8 cellular contexts compared by ENCODE assay signal in the genomic region with DNA sequence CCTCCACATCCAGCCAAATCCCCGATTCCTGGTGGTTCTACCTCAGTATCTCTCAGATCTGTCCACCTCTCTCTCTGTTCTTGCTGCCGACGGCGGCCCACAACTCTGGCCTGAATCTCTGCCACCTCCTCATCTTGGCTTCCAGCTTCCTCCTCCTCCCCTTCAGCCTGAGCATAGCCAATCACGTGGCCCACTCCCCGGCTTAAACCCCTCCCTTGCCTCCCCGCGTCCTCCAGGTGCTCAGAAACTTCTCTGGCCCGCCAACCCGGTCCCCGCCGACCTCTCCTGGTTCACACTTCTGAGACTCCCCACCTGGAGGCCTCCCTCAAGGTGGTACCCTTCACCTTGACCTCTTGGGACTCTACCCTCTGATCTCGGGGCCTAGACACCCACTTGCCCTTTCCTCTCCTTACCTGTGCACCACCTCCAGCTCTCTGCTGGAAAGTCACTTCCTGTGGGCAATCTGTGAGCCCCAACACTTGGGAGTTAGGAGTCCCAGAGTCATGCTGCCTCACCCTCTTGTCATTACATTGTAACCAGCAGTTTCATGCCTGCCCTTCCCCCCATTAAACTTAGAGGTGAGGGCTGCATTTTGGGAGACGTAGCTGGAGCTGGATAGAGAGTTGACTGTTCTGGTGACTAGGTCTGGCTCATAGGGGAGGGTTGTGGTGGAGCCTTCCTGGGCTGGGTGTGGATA. TPM values are rescaled to one million over a fixed set of nuclear protein-coding genes. Genes with fewer than 3 reads are reported as not detected.
DNase-seq lines count a peak whose midpoint lies in the region; ATAC-seq, FAIRE-seq and TF ChIP-seq lines count a peak whose summit lies in the region.

No MANE protein-coding gene starts in this region.

- ATAC-seq in GM18868 (IDR thresholded peaks at IDR 0.05; ENCODE audit: unreplicated experiment) (peak; percentile 33), left ventricle myocardium superior (peak; percentile 55)
- peak; percentile 50 for ATAC-seq in activated naive CD8-positive, alpha-beta T cell treated with anti-CD3 and anti-CD28 coated beads, Interleukin-2, amount 10 ng/mL, durations not matched to agents 7 days and 5 days (ENCODE audit: low read depth)

- H3K27ac Mint-ChIP-seq in activated naive CD8-positive, alpha-beta T cell treated with anti-CD3 and anti-CD28 coated beads, Interleukin-2, amount 10 ng/mL, durations not matched to agents 7 days and 5 days: peak overlapping the region; percentile 99

- H3K9me3 Mint-ChIP-seq in activated naive CD8-positive, alpha-beta T cell treated with anti-CD3 and anti-CD28 coated beads, Interleukin-2, amount 10 ng/mL, durations not matched to agents 7 days and 5 days: no peaks in the 10 kb centered on the region

- H3K79me2 ChIP-seq in SU-DHL-6 (ENCODE audit: insufficient read depth, low read length): peaks cover 62% of the 10 kb centered on the region

- peak overlapping the region; percentile 74 for H3K4me2 ChIP-seq in SU-DHL-6 (ENCODE audit: low read depth, low read length, poor library complexity, severe bottlenecking)

- H3K27me3 Mint-ChIP-seq in activated naive CD8-positive, alpha-beta T cell treated with anti-CD3 and anti-CD28 coated beads, Interleukin-2, amount 10 ng/mL, durations not matched to agents 7 days and 5 days: no peaks in the 10 kb centered on the region

- H2AFZ ChIP-seq in SU-DHL-6 (ENCODE audit: low read depth, low read length, severe bottlenecking): no peak overlapping the region

- in situ Hi-C loops in ACHN (cut with HindIII; ENCODE audit: low pct_ligation_motif_present, low pct_unique_long_range_greater_than_20kb, low sequenced_read_pairs): no loop called here

- peaks cover 7% of the 10 kb centered on the region for H3K36me3 Mint-ChIP-seq in activated naive CD8-positive, alpha-beta T cell treated with anti-CD3 and anti-CD28 coated beads, Interleukin-2, amount 10 ng/mL, durations not matched to agents 7 days and 5 days

- POLR2A ChIA-PET in activated naive CD8-positive, alpha-beta T cell treated with anti-CD3 and anti-CD28 coated beads, Interleukin-2, amount 10 ng/mL, durations not matched to agents 7 days and 5 days (lab: Charles Lee): interaction anchor here (0.6 to 2.9 kb wide), 19 partner anchors 8 to 198 kb away, joined by 3 to 15 read pairs (median 5); a partner anchor contains a TSS

- peaks cover 5% of the 10 kb centered on the region for H3K4me1 ChIP-seq in rectal smooth muscle tissue (ENCODE audit: control insufficient read depth, insufficient read depth, low read length)

- H3K9me3 ChIP-seq in SU-DHL-6 (ENCODE audit: insufficient read depth, low read length): no peaks in the 10 kb centered on the region

- peak overlapping the region; percentile 96 for H3K9ac ChIP-seq in SU-DHL-6 (ENCODE audit: low read length)
- H3K9ac ChIP-seq in rectal smooth muscle tissue (ENCODE audit: low read length): peak overlapping the region; percentile 39

- peak overlapping the region; percentile 100 for H3K4me3 Mint-ChIP-seq in activated naive CD8-positive, alpha-beta T cell treated with anti-CD3 and anti-CD28 coated beads, Interleukin-2, amount 10 ng/mL, durations not matched to agents 7 days and 5 days

- H3F3A ChIP-seq in SU-DHL-6 (ENCODE audit: insufficient read depth): peaks cover 48% of the 10 kb centered on the region

- H4K20me1 ChIP-seq in SU-DHL-6 (ENCODE audit: low read depth, low read length): no peaks in the 10 kb centered on the region

- TF ChIP-seq CTCF in SU-DHL-6 (IDR thresholded peaks at IDR 0.05; ENCODE audit: insufficient read depth, low read length, poor library complexity, severe bottlenecking): no peak
- TF ChIP-seq CTCF in D721Med (IDR thresholded peaks at IDR 0.05; ENCODE audit: insufficient read depth, missing control alignments): no peak

- intact Hi-C loops in left ventricle myocardium superior (cut with micrococcal nuclease): no loop called here

- H3K27me3 ChIP-seq in SU-DHL-6 (ENCODE audit: low read length) (no peaks in the 10 kb centered on the region), rectal smooth muscle tissue (ENCODE audit: control insufficient read depth, insufficient read depth, low read length) (no peaks in the 10 kb centered on the region)

- peaks cover 44% of the 10 kb centered on the region for H3K4me1 Mint-ChIP-seq in activated naive CD8-positive, alpha-beta T cell treated with anti-CD3 and anti-CD28 coated beads, Interleukin-2, amount 10 ng/mL, durations not matched to agents 7 days and 5 days

- H3K36me3 ChIP-seq in SU-DHL-6 (ENCODE audit: low read length) (no peaks in the 10 kb centered on the region), rectal smooth muscle tissue (ENCODE audit: control insufficient read depth, insufficient read depth, low read length) (no peaks in the 10 kb centered on the region)

- FAIRE-seq in D721Med (lab: Jason Lieb, UNC): no peak

- H3K4me3 ChIP-seq in SU-DHL-6 (ENCODE audit: insufficient read depth, low read length, poor library complexity, severe bottlenecking) (peak overlapping the region; percentile 82), rectal smooth muscle tissue (ENCODE audit: low read length) (peak overlapping the region; percentile 61)

- H3K27ac ChIP-seq in SU-DHL-6 (ENCODE audit: low read depth, low read length): peak overlapping the region; percentile 97
- no peak overlapping the region for H3K27ac ChIP-seq in rectal smooth muscle tissue (ENCODE audit: low read depth, low read length)

- H3K9me2 ChIP-seq in SU-DHL-6 (replicated peaks; ENCODE audit: insufficient read depth, low read length): no peaks in the 10 kb centered on the region

- DNase-seq in ACHN (peak; percentile 88), HuH-7.5 (ENCODE audit: low spot score) (peak; percentile 90), left ventricle myocardium superior (peak; percentile 80), D721Med (ENCODE audit: insufficient read length, low spot score) (no peak)
- peak; percentile 76 for DNase-seq in activated naive CD8-positive, alpha-beta T cell treated with anti-CD3 and anti-CD28 coated beads, Interleukin-2, amount 10 ng/mL, durations not matched to agents 7 days and 5 days

RNA-seq across cellular contexts. Expression of a gene that starts 4.5 kb away (rescaled TPM):
- 100 to 1,000 TPM; 411 to 415 TPM for total RNA-seq in activated naive CD8-positive, alpha-beta T cell treated with anti-CD3 and anti-CD28 coated beads, Interleukin-2, amount 10 ng/mL, durations not matched to agents 7 days and 5 days
- 201 TPM for total RNA-seq in left ventricle myocardium superior

RNA-seq across cellular contexts. Expression of a gene that starts 17.8 kb away (rescaled TPM):
- total RNA-seq in activated naive CD8-positive, alpha-beta T cell treated with anti-CD3 and anti-CD28 coated beads, Interleukin-2, amount 10 ng/mL, durations not matched to agents 7 days and 5 days: 1 to 10 TPM; 7.4 to 9.6 TPM
- 5.9 TPM for total RNA-seq in left ventricle myocardium superior

RNA-seq across cellular contexts. Expression of a gene that starts 27.8 kb away (rescaled TPM):
- 10 to 100 TPM; 37.7 to 40.4 TPM for total RNA-seq in activated naive CD8-positive, alpha-beta T cell treated with anti-CD3 and anti-CD28 coated beads, Interleukin-2, amount 10 ng/mL, durations not matched to agents 7 days and 5 days
- 36.8 TPM for total RNA-seq in left ventricle myocardium superior

RNA-seq across cellular contexts. Expression of a gene that starts 39.5 kb away (rescaled TPM):
- total RNA-seq in activated naive CD8-positive, alpha-beta T cell treated with anti-CD3 and anti-CD28 coated beads, Interleukin-2, amount 10 ng/mL, durations not matched to agents 7 days and 5 days: 10 to 100 TPM; 64.1 to 68.9 TPM
- 5.7 TPM for total RNA-seq in left ventricle myocardium superior
